ENCODE assay signal across 1 cellular context in the genomic region with DNA sequence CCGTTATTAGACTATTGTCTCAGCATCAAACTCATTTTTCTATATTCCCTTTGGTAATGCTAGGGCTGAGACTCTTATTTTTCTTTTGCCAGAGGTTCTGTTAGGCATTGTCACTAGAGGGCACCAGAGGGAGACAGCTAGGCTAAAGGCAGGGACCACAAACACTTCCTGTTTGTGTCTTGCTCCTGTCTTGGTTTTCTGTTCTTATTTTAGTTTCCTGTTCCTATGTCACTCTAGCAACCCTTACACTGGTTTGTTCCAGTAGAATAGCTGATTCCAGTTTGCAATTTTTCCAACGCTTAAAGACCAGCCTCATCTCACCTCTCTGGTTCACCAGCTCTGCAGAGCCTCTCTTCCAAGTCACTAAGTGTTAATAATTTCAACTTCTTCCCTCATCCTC.
A peak's percentile ranks its signal among the peaks of the same experiment; 100 is the strongest.
TF ChIP-seq lines count a peak whose summit lies in the region.

No MANE protein-coding gene starts in this region.

TF ChIP-seq in HepG2, 621 proteins besides CTCF, POLR2A, EP300 and RAD21 (continued from another document):
- TF ChIP-seq UBTF (CRISPR knock-in tag; IDR thresholded peaks at IDR 0.05) (no peak), ZBTB2 (CRISPR knock-in tag; IDR thresholded peaks at IDR 0.05; ENCODE audit: low read depth) (no peak), GABPA (IDR thresholded peaks at IDR 0.05; ENCODE audit: low read depth, low read length) (no peak), GABPA (CRISPR knock-in tag; IDR thresholded peaks at IDR 0.05; ENCODE audit: low read depth) (peak; percentile 74), SP1 (IDR thresholded peaks at IDR 0.05) (no peak), SP1 (CRISPR knock-in tag; IDR thresholded peaks at IDR 0.05) (no peak), ZFP41 (CRISPR knock-in tag; IDR thresholded peaks at IDR 0.05; ENCODE audit: borderline replicate concordance) (no peak), ZNF256 (CRISPR knock-in tag; conservative IDR thresholded peaks at IDR 0.05) (no peak), ISX (CRISPR knock-in tag; conservative IDR thresholded peaks at IDR 0.05) (no peak), ELF1 (CRISPR knock-in tag; IDR thresholded peaks at IDR 0.05) (peak; percentile 59), ZGPAT (CRISPR knock-in tag; IDR thresholded peaks at IDR 0.05) (no peak), SMC3 (IDR thresholded peaks at IDR 0.05; ENCODE audit: low read length) (peak; percentile 70), HMGXB4 (CRISPR knock-in tag; IDR thresholded peaks at IDR 0.05; ENCODE audit: borderline replicate concordance in 1 of 2, low read depth in 1 of 2) (0 out of 4 replicates have a peak, but pooled peaks of 1 of the 2 experiments have one; percentile 36), MED1 (CRISPR knock-in tag; IDR thresholded peaks at IDR 0.05) (0 out of 2 replicates have a peak, but pooled peaks have one; percentile 11), CEBPB (IDR thresholded peaks at IDR 0.05; ENCODE audit: borderline replicate concordance, low read depth, low read length) (no peak)
- TF ChIP-seq, protein P1, sequence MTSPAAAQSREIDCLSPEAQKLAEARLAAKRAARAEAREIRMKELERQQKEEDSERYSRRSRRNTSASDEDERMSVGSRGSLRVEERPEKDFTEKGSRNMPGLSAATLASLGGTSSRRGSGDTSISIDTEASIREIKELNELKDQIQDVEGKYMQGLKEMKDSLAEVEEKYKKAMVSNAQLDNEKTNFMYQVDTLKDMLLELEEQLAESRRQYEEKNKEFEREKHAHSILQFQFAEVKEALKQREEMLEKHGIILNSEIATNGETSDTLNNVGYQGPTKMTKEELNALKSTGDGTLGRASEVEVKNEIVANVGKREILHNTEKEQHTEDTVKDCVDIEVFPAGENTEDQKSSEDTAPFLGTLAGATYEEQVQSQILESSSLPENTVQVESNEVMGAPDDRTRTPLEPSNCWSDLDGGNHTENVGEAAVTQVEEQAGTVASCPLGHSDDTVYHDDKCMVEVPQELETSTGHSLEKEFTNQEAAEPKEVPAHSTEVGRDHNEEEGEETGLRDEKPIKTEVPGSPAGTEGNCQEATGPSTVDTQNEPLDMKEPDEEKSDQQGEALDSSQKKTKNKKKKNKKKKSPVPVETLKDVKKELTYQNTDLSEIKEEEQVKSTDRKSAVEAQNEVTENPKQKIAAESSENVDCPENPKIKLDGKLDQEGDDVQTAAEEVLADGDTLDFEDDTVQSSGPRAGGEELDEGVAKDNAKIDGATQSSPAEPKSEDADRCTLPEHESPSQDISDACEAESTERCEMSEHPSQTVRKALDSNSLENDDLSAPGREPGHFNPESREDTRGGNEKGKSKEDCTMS (CRISPR knock-in tag; conservative IDR thresholded peaks at IDR 0.05), result no peak
- TF ChIP-seq, protein P2, sequence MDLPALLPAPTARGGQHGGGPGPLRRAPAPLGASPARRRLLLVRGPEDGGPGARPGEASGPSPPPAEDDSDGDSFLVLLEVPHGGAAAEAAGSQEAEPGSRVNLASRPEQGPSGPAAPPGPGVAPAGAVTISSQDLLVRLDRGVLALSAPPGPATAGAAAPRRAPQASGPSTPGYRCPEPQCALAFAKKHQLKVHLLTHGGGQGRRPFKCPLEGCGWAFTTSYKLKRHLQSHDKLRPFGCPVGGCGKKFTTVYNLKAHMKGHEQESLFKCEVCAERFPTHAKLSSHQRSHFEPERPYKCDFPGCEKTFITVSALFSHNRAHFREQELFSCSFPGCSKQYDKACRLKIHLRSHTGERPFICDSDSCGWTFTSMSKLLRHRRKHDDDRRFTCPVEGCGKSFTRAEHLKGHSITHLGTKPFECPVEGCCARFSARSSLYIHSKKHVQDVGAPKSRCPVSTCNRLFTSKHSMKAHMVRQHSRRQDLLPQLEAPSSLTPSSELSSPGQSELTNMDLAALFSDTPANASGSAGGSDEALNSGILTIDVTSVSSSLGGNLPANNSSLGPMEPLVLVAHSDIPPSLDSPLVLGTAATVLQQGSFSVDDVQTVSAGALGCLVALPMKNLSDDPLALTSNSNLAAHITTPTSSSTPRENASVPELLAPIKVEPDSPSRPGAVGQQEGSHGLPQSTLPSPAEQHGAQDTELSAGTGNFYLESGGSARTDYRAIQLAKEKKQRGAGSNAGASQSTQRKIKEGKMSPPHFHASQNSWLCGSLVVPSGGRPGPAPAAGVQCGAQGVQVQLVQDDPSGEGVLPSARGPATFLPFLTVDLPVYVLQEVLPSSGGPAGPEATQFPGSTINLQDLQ (CRISPR knock-in tag; IDR thresholded peaks at IDR 0.05), result no peak
